ENCODE assay signal across 8 cellular contexts in the genomic region with DNA sequence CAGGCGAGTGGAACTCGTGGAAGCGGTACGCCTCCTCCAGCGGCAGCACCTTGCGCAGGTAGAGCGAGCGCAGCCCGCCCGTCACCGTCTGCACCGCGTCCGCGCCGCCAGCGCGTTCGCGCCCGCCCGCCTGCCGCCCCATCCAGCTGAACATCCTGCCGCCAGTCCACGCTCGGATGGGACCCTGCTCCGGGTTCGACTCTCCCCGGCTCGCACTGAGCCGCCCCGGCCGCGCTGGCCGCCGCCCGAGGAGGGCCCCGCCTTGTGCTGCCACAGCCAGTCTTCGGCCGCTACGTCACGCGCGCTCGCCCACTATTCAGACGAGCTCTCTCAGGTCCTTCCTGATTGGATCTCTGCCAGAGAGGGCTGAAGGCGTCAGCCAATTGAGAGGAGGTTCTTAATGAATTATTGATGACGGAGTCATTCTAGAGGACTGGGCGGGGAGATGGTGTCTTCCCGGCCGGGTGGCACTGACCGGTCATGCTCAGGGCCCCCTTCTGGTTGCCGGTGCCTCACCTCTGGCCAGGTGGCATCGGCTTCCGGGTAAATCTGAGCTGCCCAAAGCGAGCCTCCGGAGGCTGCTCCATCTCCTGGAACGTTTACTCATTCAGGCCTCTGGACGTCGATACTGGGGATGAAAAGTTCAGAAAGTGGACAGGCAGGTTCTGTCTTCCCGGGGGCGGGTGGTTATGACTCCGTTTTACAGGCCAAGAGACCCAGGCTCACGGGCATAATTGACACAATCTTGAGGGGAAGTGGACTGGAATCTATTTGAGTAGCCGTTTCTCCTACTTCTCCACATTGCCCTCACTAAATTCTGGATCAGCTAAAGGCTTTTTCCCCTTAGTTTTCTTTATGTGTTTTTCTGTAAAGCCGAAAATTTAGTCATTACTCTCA. TPM values are rescaled to one million over a fixed set of nuclear protein-coding genes. Genes with fewer than 3 reads are reported as not detected.
DNase-seq lines count a peak whose midpoint lies in the region; ATAC-seq and TF ChIP-seq lines count a peak whose summit lies in the region.

A gene (minus strand): TSS at position 217 of the 897 bp plus-strand sequence. CDS start 63 bp downstream, at position 154.

- H3K36me3 ChIP-seq in osteoblast (ENCODE audit: insufficient read depth, low read length) (no peaks in the 10 kb centered on the region), thymus (ENCODE audit: control insufficient read depth, insufficient read depth) (no peaks in the 10 kb centered on the region)

- H3K4me3 ChIP-seq in osteoblast (ENCODE audit: insufficient read depth, low read length) (peak within 1 kb of the TSS; percentile 93), thymus (ENCODE audit: low read length) (peak within 1 kb of the TSS; percentile 78)

- H3K4me1 ChIP-seq in osteoblast (ENCODE audit: insufficient read depth, low read length) (peaks cover 16% of the 10 kb centered on the region), thymus (ENCODE audit: control insufficient read depth, insufficient read depth, low read length) (peaks cover 8% of the 10 kb centered on the region)

- peak within 1 kb of the TSS; percentile 73 for H3K27ac ChIP-seq in osteoblast (ENCODE audit: low read depth, low read length)
- H3K27ac ChIP-seq in thymus (ENCODE audit: low read depth) = peak within 1 kb of the TSS; percentile 89

- peak within 1 kb of the TSS; percentile 90 for H3K4me2 ChIP-seq in osteoblast (ENCODE audit: insufficient read depth, low read length)

- ATAC-seq in HG02610 (IDR thresholded peaks at IDR 0.05; ENCODE audit: unreplicated experiment) = peak; percentile 74

- peak within 1 kb of the TSS; percentile 96 for H2AFZ ChIP-seq in osteoblast (ENCODE audit: low read length)

- no peaks in the 10 kb centered on the region for H3K36me3 Mint-ChIP-seq in activated naive CD8-positive, alpha-beta T cell
- H3K36me3 Mint-ChIP-seq in glutamatergic neuron (ENCODE audit: unreplicated experiment) = no peaks in the 10 kb centered on the region

- H3K4me3 Mint-ChIP-seq in activated naive CD8-positive, alpha-beta T cell = peak within 1 kb of the TSS; percentile 92
- H3K4me3 Mint-ChIP-seq in glutamatergic neuron (ENCODE audit: unreplicated experiment) = peak within 1 kb of the TSS; percentile 88

- TF ChIP-seq CTCF in glutamatergic neuron (IDR thresholded peaks at IDR 0.05; ENCODE audit: partially characterized antibody, unreplicated experiment) (no peak), osteoblast (IDR thresholded peaks at IDR 0.05; ENCODE audit: extremely low read depth, low read depth, low read length) (peak; percentile 31)

- H3K9me3 ChIP-seq in osteoblast (ENCODE audit: low read depth, low read length) (no peaks in the 10 kb centered on the region), thymus (ENCODE audit: control insufficient read depth) (no peaks in the 10 kb centered on the region)

- H3K9me3 Mint-ChIP-seq in activated naive CD8-positive, alpha-beta T cell (ENCODE audit: low read depth) = no peaks in the 10 kb centered on the region
- peaks cover 5% of the 10 kb centered on the region for H3K9me3 Mint-ChIP-seq in glutamatergic neuron (ENCODE audit: unreplicated experiment)

- H3K4me1 Mint-ChIP-seq in activated naive CD8-positive, alpha-beta T cell (ENCODE audit: low read depth) = peaks cover 43% of the 10 kb centered on the region
- peaks cover 4% of the 10 kb centered on the region for H3K4me1 Mint-ChIP-seq in glutamatergic neuron (ENCODE audit: low read depth, unreplicated experiment)

- peak; percentile 93 for TF ChIP-seq POLR2A in GM10847 (IDR thresholded peaks at IDR 0.05; ENCODE audit: extremely low read depth, insufficient read length)

- WGBS in thymus = 2% methylated on average over 66 of the region's 66 CpGs

- H3K27me3 ChIP-seq in osteoblast (ENCODE audit: insufficient read depth, low read length) (peaks cover 20% of the 10 kb centered on the region), thymus (ENCODE audit: control insufficient read depth, insufficient read depth) (no peaks in the 10 kb centered on the region)

- peaks cover 6% of the 10 kb centered on the region for H3K27me3 Mint-ChIP-seq in activated naive CD8-positive, alpha-beta T cell
- H3K27me3 Mint-ChIP-seq in glutamatergic neuron (ENCODE audit: unreplicated experiment) = peaks cover 8% of the 10 kb centered on the region

- peak within 1 kb of the TSS; percentile 94 for H3K27ac Mint-ChIP-seq in activated naive CD8-positive, alpha-beta T cell
- H3K27ac Mint-ChIP-seq in glutamatergic neuron (ENCODE audit: unreplicated experiment) = no peak within 1 kb of the TSS

- H3K79me2 ChIP-seq in osteoblast (ENCODE audit: insufficient read depth, low read length) = peaks cover 38% of the 10 kb centered on the region

- H4K20me1 ChIP-seq in osteoblast (ENCODE audit: insufficient read depth, low read length) = no peaks in the 10 kb centered on the region

- DNase-seq in NCI-H1092 treated with DMSO at 0.1 percent for 48 hours (lab: John Stamatoyannopoulos, UW) (peak; percentile 93), SKM-1 (lab: John Stamatoyannopoulos, UW; ENCODE audit: unreplicated experiment) (peak; percentile 77), glutamatergic neuron (peak; percentile 96), osteoblast (ENCODE audit: insufficient read length, low spot score, missing footprints) (peak; percentile 99)

RNA-seq across cellular contexts. Expression of the gene that starts here (rescaled TPM):
- total RNA-seq in glutamatergic neuron (ENCODE audit: unreplicated experiment) (4.0 TPM), osteoblast (15.9 and 18.0 TPM in 2 replicates)
- polyA plus RNA-seq in thymus = 11.8 TPM

Comparison
In these comparisons a context has a peak if more than half of its experiments do, and no peak if none do; other contexts are left out.
1. Peak in every context shown above with its lines: DNase-seq, ATAC-seq, H3K4me3 ChIP-seq and H3K27ac ChIP-seq.